In the genomic region with DNA sequence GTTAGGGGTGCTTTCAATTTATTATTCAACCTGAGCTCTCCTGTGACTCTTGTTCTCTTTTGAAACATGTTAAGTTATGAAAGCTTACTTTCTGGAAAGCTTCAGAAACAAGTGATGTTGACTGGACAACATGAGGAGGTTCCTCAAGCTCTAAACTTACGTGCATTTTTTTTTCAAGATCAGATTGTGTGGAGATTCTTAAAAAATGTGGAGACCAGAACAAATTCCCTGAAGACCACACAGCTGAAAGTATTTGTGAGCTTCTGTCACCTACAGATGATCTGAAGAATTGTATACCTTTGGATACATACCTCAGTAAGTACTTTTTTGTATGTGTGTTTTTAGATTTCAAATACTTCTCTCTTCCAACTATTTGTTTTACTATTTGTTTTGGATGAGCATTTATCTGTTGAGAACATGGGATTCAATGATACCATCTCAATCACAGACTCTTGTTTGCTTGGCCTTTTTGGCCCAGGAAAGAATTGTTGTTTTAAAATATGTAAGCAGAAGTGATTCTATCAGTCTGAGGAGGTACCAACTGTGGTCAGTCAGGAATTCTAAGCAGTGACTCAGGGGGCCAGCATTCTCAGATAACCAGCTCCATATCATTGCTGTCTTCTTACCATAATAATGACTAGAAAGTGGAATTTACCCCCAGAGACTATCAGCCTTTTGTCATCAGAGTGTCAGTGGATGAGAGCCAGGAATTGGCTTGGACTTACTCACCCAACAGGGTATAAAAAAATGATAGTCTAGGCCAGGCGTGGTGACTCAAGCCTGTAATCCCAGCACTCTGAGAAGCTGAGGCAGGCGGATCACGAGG, we compare ENCODE assay signal across 9 cellular contexts. TPM values are rescaled to one million over a fixed set of nuclear protein-coding genes. Genes with fewer than 3 reads are reported as not detected.
DNase-seq lines count a peak whose midpoint lies in the region; ATAC-seq and TF ChIP-seq lines count a peak whose summit lies in the region.
"Had no signal": no experiment of that assay in that cellular context is flagged by ENCODE, and none has a peak within 500 bp of the region (broad histone marks: within the 10 kb centered on the region; RNA-seq: fewer than 3 reads in every experiment).

No MANE protein-coding gene starts in this region.

- in situ Hi-C loops in G401 (cut with HindIII; ENCODE audit: low sequenced_read_pairs) = no loop called here

- no peaks in the 10 kb centered on the region; a peak in 1 of 3 replicates for H3K36me3 ChIP-seq in HEK293 (ENCODE audit: control insufficient read depth in 2 of 2, insufficient read depth in 1 of 2, low read length in 2 of 2)

- no peak overlapping the region for H3K27ac ChIP-seq in HEK293 (ENCODE audit: extremely low read depth, low read depth, low read length)

- no peak for ATAC-seq in stimulated activated effector memory CD8-positive, alpha-beta T cell treated with anti-CD3 and anti-CD28 coated beads, Interleukin-12 subunit alpha, Interleukin-12 subunit beta, amount 100 ng/mL, for 72 hours
- ATAC-seq in HG03439 (IDR thresholded peaks at IDR 0.05; ENCODE audit: unreplicated experiment) = no peak

- CTCF ChIA-PET in HEK293 (lab: Yijun Ruan, JAX) = interaction anchor here (0.5 to 8.5 kb wide), 48 partner anchors 11 to 903 kb away, joined by 3 to 172 read pairs (median 4); partner anchors contain the start of genes CCIN, CLTA and GLIPR2

- H3K9me3 Mint-ChIP-seq in stimulated activated effector memory CD8-positive, alpha-beta T cell treated with anti-CD3 and anti-CD28 coated beads, Interleukin-12 subunit alpha, Interleukin-12 subunit beta, amount 100 ng/mL, for 72 hours = no peaks in the 10 kb centered on the region

- POLR2A ChIA-PET in HEK293 (lab: Yijun Ruan, JAX) = interaction anchor here (0.5 to 3.8 kb wide), 7 partner anchors 35 to 290 kb away, joined by 3 to 18 read pairs (median 5); partner anchors contain the start of genes CLTA and GLIPR2

- peaks cover 7% of the 10 kb centered on the region for H3K4me1 Mint-ChIP-seq in stimulated activated effector memory CD8-positive, alpha-beta T cell treated with anti-CD3 and anti-CD28 coated beads, Interleukin-12 subunit alpha, Interleukin-12 subunit beta, amount 100 ng/mL, for 72 hours

- H3K27ac Mint-ChIP-seq in stimulated activated effector memory CD8-positive, alpha-beta T cell treated with anti-CD3 and anti-CD28 coated beads, Interleukin-12 subunit alpha, Interleukin-12 subunit beta, amount 100 ng/mL, for 72 hours = no peak overlapping the region
- H3K27ac Mint-ChIP-seq: activated CD4-positive, alpha-beta T cell treated with anti-CD3 and anti-CD28 coated beads for 36 hours had no signal

- H3K4me3 ChIP-seq in HEK293 (ENCODE audit: low read depth, low read length) = no peak overlapping the region
- H3K4me3 ChIP-seq: coronary artery had no signal

- DNase-seq in T1000 (lab: John Stamatoyannopoulos, UW) = peak; percentile 76
- DNase-seq in globus pallidus (ENCODE audit: low spot score) = peak; percentile 30
- DNase-seq in stromal cell of bone marrow (ENCODE audit: low read depth) = peak; percentile 88
- DNase-seq in stimulated activated effector memory CD8-positive, alpha-beta T cell treated with anti-CD3 and anti-CD28 coated beads, Interleukin-12 subunit alpha, Interleukin-12 subunit beta, amount 100 ng/mL, for 72 hours (ENCODE audit: low spot score in 2 of 2) = no peak
- DNase-seq in G401 (ENCODE audit: low spot score) = no peak

- no peak for TF ChIP-seq CTCF in HEK293 (tag by site-specific recombination; IDR thresholded peaks at IDR 0.05)

- H3K9me3 ChIP-seq in HEK293 (ENCODE audit: control insufficient read depth, insufficient read depth, low read depth, low read length) = no peaks in the 10 kb centered on the region

- H3K4me1 ChIP-seq in HEK293 (ENCODE audit: control insufficient read depth, insufficient read depth, low read length) = no peaks in the 10 kb centered on the region

- no peaks in the 10 kb centered on the region for H3K36me3 Mint-ChIP-seq in stimulated activated effector memory CD8-positive, alpha-beta T cell treated with anti-CD3 and anti-CD28 coated beads, Interleukin-12 subunit alpha, Interleukin-12 subunit beta, amount 100 ng/mL, for 72 hours

- no peak overlapping the region for H3K4me3 Mint-ChIP-seq in stimulated activated effector memory CD8-positive, alpha-beta T cell treated with anti-CD3 and anti-CD28 coated beads, Interleukin-12 subunit alpha, Interleukin-12 subunit beta, amount 100 ng/mL, for 72 hours
- H3K4me3 Mint-ChIP-seq: activated CD4-positive, alpha-beta T cell treated with anti-CD3 and anti-CD28 coated beads for 36 hours had no signal

TF ChIP-seq in HEK293, 187 proteins besides CTCF, POLR2A, EP300 and RAD21:
- TF ChIP-seq TCF7L2 (IDR thresholded peaks at IDR 0.05; ENCODE audit: borderline replicate concordance, low read depth, low read length) = no peak
- TF ChIP-seq GLIS1 (tag by site-specific recombination; IDR thresholded peaks at IDR 0.05) = peak; percentile 60
- no peak for TF ChIP-seq FEZF1 (tag by site-specific recombination; IDR thresholded peaks at IDR 0.05)

RNA-seq across cellular contexts. Expression of gene GLIPR2, which starts 34.4 kb away (rescaled TPM):
- 15.0 and 19.8 TPM in 2 replicates for total RNA-seq in G401 (2014; rRNA removed; shearing (Covaris generic))

Comparison
In these comparisons a context has a peak if more than half of its experiments do, and no peak if none do; other contexts are left out.
1. DNase-seq: peak in T1000 (single experiment), globus pallidus (single experiment) and stromal cell of bone marrow (single experiment); none in stimulated activated effector memory CD8-positive, alpha-beta T cell treated with anti-CD3 and anti-CD28 coated beads, Interleukin-12 subunit alpha, Interleukin-12 subunit beta, amount 100 ng/mL, for 72 hours (0 of 2) and G401 (single experiment).